ENCODE assay signal across 11 cellular contexts in genomic region chr3:129245141-129245540, GRCh38. TPM values are rescaled to one million over a fixed set of nuclear protein-coding genes. Genes with fewer than 3 reads are reported as not detected.
A peak's percentile ranks its signal among the peaks of the same experiment; 100 is the strongest.
DNase-seq lines count a peak whose midpoint lies in the region; ATAC-seq, FAIRE-seq and TF ChIP-seq lines count a peak whose summit lies in the region.
"Had no signal": no experiment of that assay in that cellular context is flagged by ENCODE, and none has a peak within 500 bp of the region (broad histone marks: within the 10 kb centered on the region; RNA-seq: fewer than 3 reads in every experiment).

No MANE protein-coding gene starts in this region.

- no peaks in the 10 kb centered on the region for H3K27me3 Mint-ChIP-seq in activated CD4-positive, alpha-beta T cell treated with anti-CD3 and anti-CD28 coated beads, Interleukin-2, amount 10 ng/mL, durations not matched to agents 7 days and 5 days

- no peaks in the 10 kb centered on the region for H3K9me3 ChIP-seq in SU-DHL-6 (ENCODE audit: insufficient read depth, low read length)
- no peaks in the 10 kb centered on the region for H3K9me3 ChIP-seq in subcutaneous abdominal adipose tissue (ENCODE audit: control insufficient read depth in 5 of 5, low read length in 5 of 5)
- H3K9me3 ChIP-seq: Peyer's patch had no signal

- H3K27me3 ChIP-seq in SU-DHL-6 (ENCODE audit: low read length) (no peaks in the 10 kb centered on the region), subcutaneous abdominal adipose tissue (ENCODE audit: control insufficient read depth in 5 of 5, insufficient read depth in 4 of 5, low read length in 5 of 5) (no peaks in the 10 kb centered on the region)
- H3K27me3 ChIP-seq: neural progenitor cell, Peyer's patch had no signal

- ATAC-seq in HG03196 (IDR thresholded peaks at IDR 0.05; ENCODE audit: unreplicated experiment): no peak

- H3K27ac ChIP-seq in SU-DHL-6 (ENCODE audit: low read depth, low read length): no peak overlapping the region
- H3K27ac ChIP-seq in subcutaneous abdominal adipose tissue (ENCODE audit: low read depth, low read length): peak overlapping the region; percentile 75
- H3K27ac ChIP-seq: neural progenitor cell, Peyer's patch had no signal

- H3K9me3 Mint-ChIP-seq in activated CD4-positive, alpha-beta T cell treated with anti-CD3 and anti-CD28 coated beads, Interleukin-2, amount 10 ng/mL, durations not matched to agents 7 days and 5 days: no peaks in the 10 kb centered on the region
- H3K9me3 Mint-ChIP-seq: neural progenitor cell, WTC11 had no signal

- no peak overlapping the region for H3K9ac ChIP-seq in SU-DHL-6 (ENCODE audit: low read length)
- peak overlapping the region in 4 of 5 donors; percentile 28 to 69 (median 47) for H3K9ac ChIP-seq in subcutaneous abdominal adipose tissue (ENCODE audit: low read length in 5 of 5)
- H3K9ac ChIP-seq: neural progenitor cell had no signal

- H3K79me2 ChIP-seq in SU-DHL-6 (ENCODE audit: insufficient read depth, low read length): peaks cover 14% of the 10 kb centered on the region

- H3K4me3 ChIP-seq in SU-DHL-6 (ENCODE audit: insufficient read depth, low read length, poor library complexity, severe bottlenecking): no peak overlapping the region
- H3K4me3 ChIP-seq in subcutaneous abdominal adipose tissue (ENCODE audit: low read depth in 1 of 5, low read length in 5 of 5): no peak overlapping the region
- H3K4me3 ChIP-seq: neural progenitor cell, Peyer's patch had no signal

- H3F3A ChIP-seq in SU-DHL-6 (ENCODE audit: insufficient read depth): no peaks in the 10 kb centered on the region

- H3K36me3 Mint-ChIP-seq in activated CD4-positive, alpha-beta T cell treated with anti-CD3 and anti-CD28 coated beads, Interleukin-2, amount 10 ng/mL, durations not matched to agents 7 days and 5 days (ENCODE audit: low read depth): peaks cover 9% of the 10 kb centered on the region
- H3K36me3 Mint-ChIP-seq: neural progenitor cell, WTC11 had no signal

- H4K20me1 ChIP-seq in SU-DHL-6 (ENCODE audit: low read depth, low read length): no peaks in the 10 kb centered on the region

- DNase-seq in activated CD4-positive, alpha-beta T cell treated with anti-CD3 and anti-CD28 coated beads, Interleukin-2, amount 10 ng/mL, durations not matched to agents 7 days and 5 days: no peak
- DNase-seq in activated CD4-positive, alpha-beta T cell treated with anti-CD3 and anti-CD28 coated beads for 48 hours: no peak
- DNase-seq in kidney tubule cell (ENCODE audit: low spot score) (peak; percentile 45), H54 (ENCODE audit: insufficient read length, low spot score) (no peak), amygdala (lab: John Stamatoyannopoulos, UW) (no peak)

- H3K4me3 Mint-ChIP-seq in activated CD4-positive, alpha-beta T cell treated with anti-CD3 and anti-CD28 coated beads, Interleukin-2, amount 10 ng/mL, durations not matched to agents 7 days and 5 days: no peak overlapping the region
- H3K4me3 Mint-ChIP-seq: WTC11 had no signal

- peaks cover 40% of the 10 kb centered on the region for H3K4me1 Mint-ChIP-seq in activated CD4-positive, alpha-beta T cell treated with anti-CD3 and anti-CD28 coated beads, Interleukin-2, amount 10 ng/mL, durations not matched to agents 7 days and 5 days

- FAIRE-seq in H54 (lab: Jason Lieb, UNC): no peak

- H3K36me3 ChIP-seq in SU-DHL-6 (ENCODE audit: low read length) (no peaks in the 10 kb centered on the region), subcutaneous abdominal adipose tissue (ENCODE audit: control insufficient read depth in 5 of 5, insufficient read depth in 5 of 5, low read length in 5 of 5) (peaks cover 0 to 3% (median 0%) of the 10 kb centered on the region in 5 donors)
- H3K36me3 ChIP-seq: neural progenitor cell, Peyer's patch had no signal

- CTCF ChIA-PET in activated CD4-positive, alpha-beta T cell treated with anti-CD3 and anti-CD28 coated beads, Interleukin-2, amount 10 ng/mL, durations not matched to agents 7 days and 5 days (lab: Charles Lee): interaction anchor here (0.6 to 6.1 kb wide), 48 partner anchors 9 to 1498 kb away, joined by 3 to 57 read pairs (median 4); partner anchors contain the start of genes CNBP, GP9, HMCES and RAB43

- POLR2A ChIA-PET in activated CD4-positive, alpha-beta T cell treated with anti-CD3 and anti-CD28 coated beads, Interleukin-2, amount 10 ng/mL, durations not matched to agents 7 days and 5 days (lab: Charles Lee): interaction anchor here (0.5 kb wide), 1 partner anchor 666 kb away, joined by 3 read pairs; no protein-coding TSS in a partner anchor

- H3K4me2 ChIP-seq in SU-DHL-6 (ENCODE audit: low read depth, low read length, poor library complexity, severe bottlenecking): no peak overlapping the region
- H3K4me2 ChIP-seq: neural progenitor cell had no signal

- peak overlapping the region; percentile 30 for H2AFZ ChIP-seq in SU-DHL-6 (ENCODE audit: low read depth, low read length, severe bottlenecking)
- H2AFZ ChIP-seq: neural progenitor cell had no signal

- peak overlapping the region; percentile 67 for H3K27ac Mint-ChIP-seq in activated CD4-positive, alpha-beta T cell treated with anti-CD3 and anti-CD28 coated beads, Interleukin-2, amount 10 ng/mL, durations not matched to agents 7 days and 5 days
- H3K27ac Mint-ChIP-seq: neural progenitor cell had no signal

- H3K9me2 ChIP-seq in SU-DHL-6 (replicated peaks; ENCODE audit: insufficient read depth, low read length): no peaks in the 10 kb centered on the region

- TF ChIP-seq CTCF in SU-DHL-6 (IDR thresholded peaks at IDR 0.05; ENCODE audit: insufficient read depth, low read length, poor library complexity, severe bottlenecking): no peak

- no peak for TF ChIP-seq POLR2A in H54 (IDR thresholded peaks at IDR 0.05; ENCODE audit: low read depth, low read length)

- H3K4me1 ChIP-seq in subcutaneous abdominal adipose tissue (ENCODE audit: control insufficient read depth in 5 of 5, insufficient read depth in 5 of 5, low read length in 5 of 5): peaks cover under 1 to 34% (median 27%) of the 10 kb centered on the region in 5 donors

RNA-seq across cellular contexts. Expression of gene COPG1, which starts 4.3 kb away (rescaled TPM):
- total RNA-seq in activated CD4-positive, alpha-beta T cell treated with anti-CD3 and anti-CD28 coated beads, Interleukin-2, amount 10 ng/mL, durations not matched to agents 7 days and 5 days: 100 to 1,000 TPM; 110 to 136 TPM

RNA-seq across cellular contexts. Expression of gene HMCES, which starts 33.5 kb away (rescaled TPM):
- total RNA-seq in activated CD4-positive, alpha-beta T cell treated with anti-CD3 and anti-CD28 coated beads, Interleukin-2, amount 10 ng/mL, durations not matched to agents 7 days and 5 days: 10 to 100 TPM; 45.5 to 51.2 TPM
